Comparison of ENCODE assay signal across 20 cellular contexts in genomic region chr1:40840526-40841323, GRCh38. TPM values are rescaled to one million over a fixed set of nuclear protein-coding genes. Genes with fewer than 3 reads are reported as not detected.
DNase-seq lines count a peak whose midpoint lies in the region; ATAC-seq and TF ChIP-seq lines count a peak whose summit lies in the region.
"Had no signal": no experiment of that assay in that cellular context is flagged by ENCODE, and none has a peak within 500 bp of the region (broad histone marks: within the 10 kb centered on the region; RNA-seq: fewer than 3 reads in every experiment).

No MANE protein-coding gene starts in this region.

- H3K27me3 Mint-ChIP-seq in activated naive CD8-positive, alpha-beta T cell treated with anti-CD3 and anti-CD28 coated beads, Interleukin-2, amount 10 ng/mL, durations not matched to agents 7 days and 5 days: peaks cover 2% of the 10 kb centered on the region
- no peaks in the 10 kb centered on the region for H3K27me3 Mint-ChIP-seq in activated naive CD8-positive, alpha-beta T cell treated with anti-CD3 and anti-CD28 coated beads for 36 hours

- peaks cover 34% of the 10 kb centered on the region for H3K4me1 Mint-ChIP-seq in activated naive CD8-positive, alpha-beta T cell treated with anti-CD3 and anti-CD28 coated beads, Interleukin-2, amount 10 ng/mL, durations not matched to agents 7 days and 5 days
- H3K4me1 Mint-ChIP-seq in activated naive CD8-positive, alpha-beta T cell treated with anti-CD3 and anti-CD28 coated beads for 36 hours: peaks cover 31% of the 10 kb centered on the region

- peak; percentile 60 for DNase-seq in activated naive CD8-positive, alpha-beta T cell treated with anti-CD3 and anti-CD28 coated beads, Interleukin-2, amount 10 ng/mL, durations not matched to agents 7 days and 5 days
- DNase-seq in activated naive CD8-positive, alpha-beta T cell treated with anti-CD3 and anti-CD28 coated beads for 36 hours: no peak
- DNase-seq in Karpas-422: no peak
- DNase-seq in dermis blood vessel endothelial cell: peak; percentile 31
- peak; percentile 8 for DNase-seq in spleen
- no peak for DNase-seq in testis
- no peak for DNase-seq in NCI-H226
- DNase-seq in mesenteric fat pad (ENCODE audit: low spot score): no peak
- DNase-seq: activated CD4-positive, alpha-beta T cell treated with anti-CD3 and anti-CD28 coated beads for 4 hours; activated T-cell treated with anti-CD3 and anti-CD28 coated beads, Interleukin-2, amount 50 U/mL, for 4 hours; cerebellar nuclear complex; endodermal cell; left ventricle myocardium inferior; MG63; naive B cell; uterus had no signal

- TF ChIP-seq POLR2A in spleen (IDR thresholded peaks at IDR 0.05) (no peak), testis (IDR thresholded peaks at IDR 0.05) (no peak)

- TF ChIP-seq CTCF in spleen (IDR thresholded peaks at IDR 0.05 in 8 of 11, conservative IDR thresholded peaks at IDR 0.05 in 3 of 11) (no peak), testis (IDR thresholded peaks at IDR 0.05) (no peak)

- peaks cover 5% of the 10 kb centered on the region for H3K9me3 Mint-ChIP-seq in activated naive CD8-positive, alpha-beta T cell treated with anti-CD3 and anti-CD28 coated beads, Interleukin-2, amount 10 ng/mL, durations not matched to agents 7 days and 5 days
- H3K9me3 Mint-ChIP-seq in activated naive CD8-positive, alpha-beta T cell treated with anti-CD3 and anti-CD28 coated beads for 36 hours: peaks cover 4% of the 10 kb centered on the region

- POLR2A ChIA-PET in activated naive CD8-positive, alpha-beta T cell treated with anti-CD3 and anti-CD28 coated beads, Interleukin-2, amount 10 ng/mL, durations not matched to agents 7 days and 5 days (lab: Charles Lee): interaction anchor here (0.7 to 2.0 kb wide), 8 partner anchors 12 to 66 kb away, joined by 3 to 18 read pairs (median 4); no protein-coding TSS in a partner anchor

- peak overlapping the region; percentile 5 for H3K4me2 ChIP-seq in Karpas-422 (ENCODE audit: low read depth, low read length, poor library complexity, severe bottlenecking)

- peak overlapping the region; percentile 94 for H3K27ac Mint-ChIP-seq in activated naive CD8-positive, alpha-beta T cell treated with anti-CD3 and anti-CD28 coated beads, Interleukin-2, amount 10 ng/mL, durations not matched to agents 7 days and 5 days
- no peak overlapping the region for H3K27ac Mint-ChIP-seq in activated naive CD8-positive, alpha-beta T cell treated with anti-CD3 and anti-CD28 coated beads for 36 hours
- H3K27ac Mint-ChIP-seq: endodermal cell had no signal

- peak overlapping the region; percentile 99 for H3K27ac ChIP-seq in Karpas-422 (ENCODE audit: low read length)
- no peak overlapping the region for H3K27ac ChIP-seq in spleen
- H3K27ac ChIP-seq in testis: no peak overlapping the region
- H3K27ac ChIP-seq: left ventricle myocardium inferior, uterus had no signal

- H3K36me3 Mint-ChIP-seq in activated naive CD8-positive, alpha-beta T cell treated with anti-CD3 and anti-CD28 coated beads, Interleukin-2, amount 10 ng/mL, durations not matched to agents 7 days and 5 days: peaks cover 13% of the 10 kb centered on the region
- no peaks in the 10 kb centered on the region for H3K36me3 Mint-ChIP-seq in activated naive CD8-positive, alpha-beta T cell treated with anti-CD3 and anti-CD28 coated beads for 36 hours

- H3K4me3 ChIP-seq in Karpas-422 (ENCODE audit: low read length) (no peak overlapping the region), spleen (no peak overlapping the region), testis (no peak overlapping the region)
- H3K4me3 ChIP-seq: HAP-1, left ventricle myocardium inferior, MG63, uterus had no signal

- peak; percentile 88 for ATAC-seq in activated naive CD8-positive, alpha-beta T cell treated with anti-CD3 and anti-CD28 coated beads, Interleukin-2, amount 10 ng/mL, durations not matched to agents 7 days and 5 days (ENCODE audit: low read depth)
- ATAC-seq: activated T-cell treated with anti-CD3 and anti-CD28 coated beads, Interleukin-2, amount 50 U/mL, for 4 hours had no signal

- no peaks in the 10 kb centered on the region for H3K9me2 ChIP-seq in Karpas-422 (replicated peaks; ENCODE audit: insufficient read depth, low read length)

- no peaks in the 10 kb centered on the region for H4K20me1 ChIP-seq in Karpas-422 (ENCODE audit: insufficient read depth, low read depth, low read length)

- 23 to 40% (median 33%) methylated on average over 6 of the region's 6 CpGs for WGBS in spleen, 5 donors
- WGBS in testis, 2 donors: 67 to 70% methylated on average over 6 of the region's 6 CpGs

- H3K4me1 ChIP-seq in Karpas-422 (ENCODE audit: low read length) (peaks cover 69% of the 10 kb centered on the region), spleen (peaks cover 0 to 18% (median 5%) of the 10 kb centered on the region in 6 donors), testis (no peaks in the 10 kb centered on the region)
- H3K4me1 ChIP-seq: HAP-1, left ventricle myocardium inferior, uterus had no signal

- H3K36me3 ChIP-seq in Karpas-422 (ENCODE audit: insufficient read depth, low read length) (no peaks in the 10 kb centered on the region), spleen (no peaks in the 10 kb centered on the region), testis (ENCODE audit: low read depth, missing control alignments) (no peaks in the 10 kb centered on the region)
- H3K36me3 ChIP-seq: left ventricle myocardium inferior, MG63, uterus had no signal

- no peaks in the 10 kb centered on the region for H3K27me3 ChIP-seq in Karpas-422 (ENCODE audit: low read length)
- peaks cover 0 to 17% (median 0%) of the 10 kb centered on the region in 7 donors for H3K27me3 ChIP-seq in spleen (replicated peaks in 1 of 7)
- no peaks in the 10 kb centered on the region for H3K27me3 ChIP-seq in testis
- H3K27me3 ChIP-seq: MG63, uterus had no signal

- H3K9ac ChIP-seq in Karpas-422 (ENCODE audit: low read length): 0 out of 2 replicates have a peak overlapping the region, but pooled peaks have one; percentile 20

- peak overlapping the region; percentile 70 for H3K4me3 Mint-ChIP-seq in activated naive CD8-positive, alpha-beta T cell treated with anti-CD3 and anti-CD28 coated beads, Interleukin-2, amount 10 ng/mL, durations not matched to agents 7 days and 5 days
- H3K4me3 Mint-ChIP-seq in activated naive CD8-positive, alpha-beta T cell treated with anti-CD3 and anti-CD28 coated beads for 36 hours: no peak overlapping the region
- H3K4me3 Mint-ChIP-seq: activated T-cell treated with anti-CD3 and anti-CD28 coated beads, Interleukin-2, amount 50 U/mL, for 4 hours; endodermal cell; naive B cell had no signal

- H2AFZ ChIP-seq in Karpas-422 (ENCODE audit: low read length): no peak overlapping the region

- intact Hi-C loops in spleen (cut with DNase I; ENCODE audit: low total_unique reads) (no loop called here), testis (cut with DNase I; ENCODE audit: low total_unique reads) (loop anchor here (10.0 kb wide), 1 partner anchor 66 kb away; no protein-coding TSS in a partner anchor)

- H3K79me2 ChIP-seq in Karpas-422 (ENCODE audit: low read length): no peaks in the 10 kb centered on the region

- H3K9me3 ChIP-seq in Karpas-422 (ENCODE audit: low read length) (no peaks in the 10 kb centered on the region), spleen (peaks cover 0 to 7% (median 2%) of the 10 kb centered on the region in 8 donors), testis (no peaks in the 10 kb centered on the region)
- H3K9me3 ChIP-seq: HAP-1, MG63, uterus had no signal

RNA-seq across cellular contexts. Expression of gene CITED4, which starts 21.4 kb away (rescaled TPM):
- total RNA-seq in activated naive CD8-positive, alpha-beta T cell treated with anti-CD3 and anti-CD28 coated beads, Interleukin-2, amount 10 ng/mL, durations not matched to agents 7 days and 5 days: 10 to 100 TPM; 13.1 to 15.0 TPM
- 1 to 10 TPM; 4.3 to 5.3 TPM for total RNA-seq in activated naive CD8-positive, alpha-beta T cell treated with anti-CD3 and anti-CD28 coated beads for 36 hours
- total RNA-seq in Karpas-422 (2014; rRNA removed; shearing (Covaris generic); ENCODE audit: low replicate concordance): not detected in 2 replicates
- total RNA-seq in dermis blood vessel endothelial cell (3.9 and 8.0 TPM in 2 replicates), spleen (10 to 100 TPM; 36.1 to 98.8 (median 50.4) TPM), testis (100 to 1,000 TPM in 1 of 2 donors, 10 to 100 TPM in 1; 79.0 to 124 TPM), mesenteric fat pad (20.6 TPM)
- polyA plus RNA-seq in spleen (10 to 100 TPM in 2 of 3 donors, 1 to 10 TPM in 1; 10.0 to 25.5 (median 13.0) TPM), testis (ENCODE audit: insufficient read depth, low read depth, low replicate concordance) (20.1 TPM)
- total RNA-seq: HT1080 had no signal

RNA-seq across cellular contexts. Expression of gene KCNQ4, which starts 57.1 kb away (rescaled TPM):
- total RNA-seq in activated naive CD8-positive, alpha-beta T cell treated with anti-CD3 and anti-CD28 coated beads, Interleukin-2, amount 10 ng/mL, durations not matched to agents 7 days and 5 days: 1 to 10 TPM; 1.2 to 1.5 TPM
- under 1 TPM; 0.64 to 0.82 TPM for total RNA-seq in activated naive CD8-positive, alpha-beta T cell treated with anti-CD3 and anti-CD28 coated beads for 36 hours
- 2.3 and 3.2 TPM in 2 replicates for total RNA-seq in Karpas-422 (2014; rRNA removed; shearing (Covaris generic); ENCODE audit: low replicate concordance)
- not detected in 2 replicates for total RNA-seq in dermis blood vessel endothelial cell
- under 1 TPM; 0.14 to 0.54 (median 0.26) TPM for total RNA-seq in spleen
- polyA plus RNA-seq in spleen: under 1 TPM; 0.09 to 0.28 (median 0.19) TPM
- 1 to 10 TPM; 1.4 to 2.4 TPM for total RNA-seq in testis
- 2.3 TPM for polyA plus RNA-seq in testis (ENCODE audit: insufficient read depth, low read depth, low replicate concordance)
- total RNA-seq in mesenteric fat pad: 1.4 TPM
- total RNA-seq: pulmonary artery endothelial cell had no signal
- polyA plus RNA-seq: AG04450 had no signal

Comparison
In these comparisons a context has a peak if more than half of its experiments do, and no peak if none do; other contexts are left out.
1. DNase-seq: peak in activated naive CD8-positive, alpha-beta T cell treated with anti-CD3 and anti-CD28 coated beads, Interleukin-2, amount 10 ng/mL, durations not matched to agents 7 days and 5 days (single experiment), dermis blood vessel endothelial cell (single experiment) and spleen (single experiment); none in activated naive CD8-positive, alpha-beta T cell treated with anti-CD3 and anti-CD28 coated beads for 36 hours (single experiment), Karpas-422 (single experiment), testis (single experiment), NCI-H226 (single experiment) and mesenteric fat pad (single experiment).